Comparison of ENCODE assay signal across 23 cellular contexts in the genomic region with DNA sequence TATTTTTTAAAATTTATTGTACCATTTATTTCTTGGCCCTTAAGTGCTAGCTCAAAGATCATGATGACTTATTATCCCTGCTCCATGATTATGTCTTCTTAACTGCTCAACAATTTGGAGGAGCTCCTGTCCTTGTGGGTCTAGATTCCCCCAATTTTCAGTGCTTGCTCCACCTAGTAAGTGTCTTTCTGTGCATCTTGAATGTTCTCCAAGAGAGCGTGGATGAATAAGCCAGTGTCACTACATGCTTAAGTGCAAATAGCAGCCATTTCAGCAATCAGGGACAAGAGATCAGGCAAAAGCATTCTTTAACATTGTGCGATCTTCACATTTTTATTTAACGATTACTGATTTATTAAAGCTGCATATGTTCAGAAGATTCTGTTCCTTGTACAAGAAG.
"Had no signal": no experiment of that assay in that cellular context is flagged by ENCODE, and none has a peak within 500 bp of the region (broad histone marks: within the 10 kb centered on the region; RNA-seq: fewer than 3 reads in every experiment).

No MANE protein-coding gene starts in this region.

- FAIRE-seq: colon had no signal

- H3K27ac ChIP-seq: epithelial cell of prostate, lower lobe of right lung, tibial artery, uterus had no signal

- H3K9me3 Mint-ChIP-seq: activated B cell treated with CpG ODN at 0.5 μM for 24 hours; activated CD4-positive, alpha-beta memory T cell treated with anti-CD3 and anti-CD28 coated beads, Interleukin-2, amount 10 ng/mL, durations not matched to agents 7 days and 5 days; activated T-helper 2 cell treated with anti-CD3 and anti-CD28 coated beads, Interferon-gamma antibody, Interleukin-2, Interleukin-4, amounts not matched to agents 10 μg/mL and 5 μg/mL and 100 μg/mL, durations not matched to agents 14 hours and 24 hours and 36 hours; brain; endodermal cell; naive B cell; stimulated activated naive B cell treated with anti-CD40 and anti-IgM and Interleukin-4, amounts not matched to agents 10 μg/mL and 1 μg/mL and 100 μg/mL, for 72 hours; T-cell had no signal

- H3K4me1 Mint-ChIP-seq: activated CD4-positive, alpha-beta memory T cell treated with anti-CD3 and anti-CD28 coated beads, Interleukin-2, amount 10 ng/mL, durations not matched to agents 7 days and 5 days; activated CD8-positive, alpha-beta memory T cell treated with anti-CD3 and anti-CD28 coated beads, Interleukin-2, amount 10 ng/mL, durations not matched to agents 7 days and 5 days; stimulated activated naive B cell treated with anti-CD40 and anti-IgM and Interleukin-4, amounts not matched to agents 10 μg/mL and 1 μg/mL and 100 μg/mL, for 72 hours; T-cell had no signal

- ATAC-seq: activated CD8-positive, alpha-beta memory T cell treated with anti-CD3 and anti-CD28 coated beads, Interleukin-2, amount 10 ng/mL, durations not matched to agents 7 days and 5 days; lower lobe of right lung; mucosa of descending colon; stimulated activated naive B cell treated with anti-CD40 and anti-IgM and Interleukin-4, amounts not matched to agents 10 μg/mL and 1 μg/mL and 100 μg/mL, for 72 hours; T-cell had no signal

- DNase-seq: activated B cell treated with CpG ODN at 0.5 μM for 24 hours; activated CD4-positive, alpha-beta memory T cell treated with anti-CD3 and anti-CD28 coated beads, Interleukin-2, amount 10 ng/mL, durations not matched to agents 7 days and 5 days; activated CD4-positive, alpha-beta T cell treated with anti-CD3 and anti-CD28 coated beads for 4 hours; activated CD8-positive, alpha-beta memory T cell treated with anti-CD3 and anti-CD28 coated beads, Interleukin-2, amount 10 ng/mL, durations not matched to agents 7 days and 5 days; activated naive CD4-positive, alpha-beta T cell treated with Interleukin-2 at 50 U/mL for 16 hours; activated T-cell treated with anti-CD3 and anti-CD28 coated beads, Interleukin-2, amount 50 U/mL, for 1 hour; central memory CD4-positive, alpha-beta T cell; endodermal cell; glutamatergic neuron; hippocampal formation; islet precursor cell; lower lobe of right lung; mucosa of descending colon; naive B cell; retina; stimulated activated naive B cell treated with anti-CD40 and anti-IgM and Interleukin-4, amounts not matched to agents 10 μg/mL and 1 μg/mL and 100 μg/mL, for 72 hours; T-cell; tibial artery; uterus had no signal

- H3K27ac Mint-ChIP-seq: activated B cell treated with CpG ODN at 0.5 μM for 24 hours; activated CD4-positive, alpha-beta memory T cell treated with anti-CD3 and anti-CD28 coated beads, Interleukin-2, amount 10 ng/mL, durations not matched to agents 7 days and 5 days; activated CD8-positive, alpha-beta memory T cell treated with anti-CD3 and anti-CD28 coated beads, Interleukin-2, amount 10 ng/mL, durations not matched to agents 7 days and 5 days; activated T-helper 2 cell treated with anti-CD3 and anti-CD28 coated beads, Interferon-gamma antibody, Interleukin-2, Interleukin-4, amounts not matched to agents 10 μg/mL and 5 μg/mL and 100 μg/mL, durations not matched to agents 14 hours and 24 hours and 36 hours; brain; endodermal cell; stimulated activated naive B cell treated with anti-CD40 and anti-IgM and Interleukin-4, amounts not matched to agents 10 μg/mL and 1 μg/mL and 100 μg/mL, for 72 hours; T-cell had no signal

- H3K36me3 Mint-ChIP-seq: activated CD8-positive, alpha-beta memory T cell treated with anti-CD3 and anti-CD28 coated beads, Interleukin-2, amount 10 ng/mL, durations not matched to agents 7 days and 5 days; brain; naive B cell; stimulated activated naive B cell treated with anti-CD40 and anti-IgM and Interleukin-4, amounts not matched to agents 10 μg/mL and 1 μg/mL and 100 μg/mL, for 72 hours; T-cell had no signal

- H3K27me3 Mint-ChIP-seq: activated B cell treated with CpG ODN at 0.5 μM for 24 hours; activated CD4-positive, alpha-beta memory T cell treated with anti-CD3 and anti-CD28 coated beads, Interleukin-2, amount 10 ng/mL, durations not matched to agents 7 days and 5 days; activated CD8-positive, alpha-beta memory T cell treated with anti-CD3 and anti-CD28 coated beads, Interleukin-2, amount 10 ng/mL, durations not matched to agents 7 days and 5 days; brain; naive B cell; stimulated activated naive B cell treated with anti-CD40 and anti-IgM and Interleukin-4, amounts not matched to agents 10 μg/mL and 1 μg/mL and 100 μg/mL, for 72 hours; T-cell had no signal

- H3K4me3 Mint-ChIP-seq: activated B cell treated with CpG ODN at 0.5 μM for 24 hours; activated CD4-positive, alpha-beta memory T cell treated with anti-CD3 and anti-CD28 coated beads, Interleukin-2, amount 10 ng/mL, durations not matched to agents 7 days and 5 days; activated CD8-positive, alpha-beta memory T cell treated with anti-CD3 and anti-CD28 coated beads, Interleukin-2, amount 10 ng/mL, durations not matched to agents 7 days and 5 days; brain; endodermal cell; naive B cell; stimulated activated naive B cell treated with anti-CD40 and anti-IgM and Interleukin-4, amounts not matched to agents 10 μg/mL and 1 μg/mL and 100 μg/mL, for 72 hours; T-cell had no signal
